In genomic region chr12:123671876-123672275, GRCh38 we compare ENCODE assay signal across 6 cellular contexts. TPM values are rescaled to one million over a fixed set of nuclear protein-coding genes. Genes with fewer than 3 reads are reported as not detected.
A peak's percentile ranks its signal among the peaks of the same experiment; 100 is the strongest.
DNase-seq lines count a peak whose midpoint lies in the region; TF ChIP-seq lines count a peak whose summit lies in the region.

No MANE protein-coding gene starts in this region.

- H3K4me1 ChIP-seq in SJCRH30 = no peaks in the 10 kb centered on the region

- H3K4me3 ChIP-seq in AG10803 (ENCODE audit: low read length) (peak overlapping the region; percentile 88), SJCRH30 (peak overlapping the region; percentile 69), kidney epithelial cell (ENCODE audit: low read depth, low read length) (peak overlapping the region; percentile 81)

- H3K36me3 ChIP-seq in SJCRH30 (no peaks in the 10 kb centered on the region), kidney epithelial cell (ENCODE audit: control insufficient read depth, insufficient read depth, low read length) (no peaks in the 10 kb centered on the region)

- no peak overlapping the region for H3K27ac ChIP-seq in SJCRH30

- no peaks in the 10 kb centered on the region for H3K9me3 ChIP-seq in SJCRH30 (replicated peaks)

- DNase-seq in AG10803 (ENCODE audit: low read depth) (peak; percentile 3), SJCRH30 (peak; percentile 7 to 19), kidney epithelial cell (ENCODE audit: low read depth) (peak; percentile 25), DMS53 treated with DMSO at 0.1 percent for 48 hours (lab: John Stamatoyannopoulos, UW; ENCODE audit: unreplicated experiment) (no peak), RPMI8226 (no peak), NCI-H2107 treated with DMSO at 0.1 percent for 48 hours (lab: John Stamatoyannopoulos, UW; ENCODE audit: unreplicated experiment) (no peak)

- no peak for TF ChIP-seq CTCF in AG10803 (conservative IDR thresholded peaks at IDR 0.05; ENCODE audit: low read length)
- TF ChIP-seq CTCF in kidney epithelial cell (IDR thresholded peaks at IDR 0.05; ENCODE audit: insufficient read depth, low read length, poor library complexity, severe bottlenecking) = no peak

- H3K27me3 ChIP-seq in SJCRH30 (no peaks in the 10 kb centered on the region), kidney epithelial cell (ENCODE audit: control insufficient read depth, insufficient read depth, low read length) (no peaks in the 10 kb centered on the region)

RNA-seq across cellular contexts. Expression of gene TCTN2, which starts 1.0 kb away (rescaled TPM):
- total RNA-seq in SJCRH30 (2014; rRNA removed; shearing (Covaris generic)) = 9.4 and 10.0 TPM in 2 replicates
- total RNA-seq in kidney epithelial cell = 12.3 and 13.4 TPM in 2 replicates

RNA-seq across cellular contexts. Expression of gene GTF2H3, which starts 38.2 kb away (rescaled TPM):
- 32.7 and 38.2 TPM in 2 replicates for total RNA-seq in SJCRH30 (2014; rRNA removed; shearing (Covaris generic))
- 33.1 and 35.9 TPM in 2 replicates for total RNA-seq in kidney epithelial cell

RNA-seq across cellular contexts. Expression of gene EIF2B1, which starts 38.4 kb away (rescaled TPM):
- 43.4 and 50.2 TPM in 2 replicates for total RNA-seq in SJCRH30 (2014; rRNA removed; shearing (Covaris generic))
- 75.6 and 80.0 TPM in 2 replicates for total RNA-seq in kidney epithelial cell

RNA-seq across cellular contexts. Expression of gene ATP6V0A2, which starts 40.3 kb away (rescaled TPM):
- total RNA-seq in SJCRH30 (2014; rRNA removed; shearing (Covaris generic)) = 26.6 and 35.3 TPM in 2 replicates
- 23.7 and 25.7 TPM in 2 replicates for total RNA-seq in kidney epithelial cell

Comparison
In these comparisons a context has a peak if more than half of its experiments do, and no peak if none do; other contexts are left out.
1. DNase-seq: peak in AG10803 (single experiment), SJCRH30 (2 of 2) and kidney epithelial cell (single experiment); none in DMS53 treated with DMSO at 0.1 percent for 48 hours (single experiment), RPMI8226 (single experiment) and NCI-H2107 treated with DMSO at 0.1 percent for 48 hours (single experiment).
2. Peak in every context shown above with its lines, with median percentiles within 50 percentile points of each other: H3K4me3 ChIP-seq.